In the genomic region with DNA sequence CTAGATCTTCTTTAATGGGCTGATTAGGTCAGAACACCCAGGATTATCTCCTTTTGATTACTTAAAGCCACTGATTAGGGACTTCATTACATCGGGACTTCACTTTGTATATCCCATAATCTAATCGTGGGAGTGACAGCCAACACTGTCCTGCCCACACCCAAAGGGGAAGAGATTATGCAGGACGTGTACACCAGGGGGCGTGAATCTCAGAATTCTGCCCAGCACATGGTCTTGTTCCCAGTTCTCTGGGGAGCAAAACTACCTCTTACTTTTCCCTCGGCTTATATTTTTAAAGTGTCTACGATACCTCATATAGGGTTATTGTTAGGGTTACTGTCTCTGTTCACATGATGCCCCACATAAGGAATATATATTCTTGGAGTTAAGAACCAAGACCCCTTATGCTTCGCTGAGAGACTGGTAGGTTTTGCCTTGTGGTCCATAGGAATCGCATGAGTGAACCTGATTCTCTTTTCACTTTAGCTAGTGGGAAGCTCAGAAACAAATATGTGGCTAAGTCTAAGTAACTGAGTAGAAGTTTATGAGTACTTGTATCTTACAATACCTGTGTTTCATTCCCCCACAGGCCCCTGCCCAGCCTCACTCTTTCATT, we compare ENCODE assay signal across 8 cellular contexts.
DNase-seq lines count a peak whose midpoint lies in the region; ATAC-seq and TF ChIP-seq lines count a peak whose summit lies in the region.

No MANE protein-coding gene starts in this region.

- TF ChIP-seq CTCF in BJ (IDR thresholded peaks at IDR 0.05; ENCODE audit: insufficient read depth, low read depth, low read length) (peak; percentile 28; the same call in 1 of the 2 replicates), fibroblast of villous mesenchyme (IDR thresholded peaks at IDR 0.05; ENCODE audit: insufficient read depth, low read depth, low read length) (peak; percentile 62)

- no peak overlapping the region for H3K4me3 Mint-ChIP-seq in stimulated activated effector memory CD8-positive, alpha-beta T cell treated with anti-CD3 and anti-CD28 coated beads, Interleukin-12 subunit alpha, Interleukin-12 subunit beta, amount 100 ng/mL, for 72 hours

- no peak overlapping the region for H3K27ac Mint-ChIP-seq in stimulated activated effector memory CD8-positive, alpha-beta T cell treated with anti-CD3 and anti-CD28 coated beads, Interleukin-12 subunit alpha, Interleukin-12 subunit beta, amount 100 ng/mL, for 72 hours

- ATAC-seq in GM18909 (IDR thresholded peaks at IDR 0.05; ENCODE audit: poor library complexity, unreplicated experiment) (peak; percentile 51), GM19035 (IDR thresholded peaks at IDR 0.05; ENCODE audit: unreplicated experiment) (no peak)
- peak; percentile 64 for ATAC-seq in stimulated activated effector memory CD8-positive, alpha-beta T cell treated with anti-CD3 and anti-CD28 coated beads, Interleukin-12 subunit alpha, Interleukin-12 subunit beta, amount 100 ng/mL, for 72 hours

- H3K9me3 Mint-ChIP-seq in stimulated activated effector memory CD8-positive, alpha-beta T cell treated with anti-CD3 and anti-CD28 coated beads, Interleukin-12 subunit alpha, Interleukin-12 subunit beta, amount 100 ng/mL, for 72 hours, result no peaks in the 10 kb centered on the region

- POLR2A ChIA-PET in BJ (lab: Charles Lee), result no interaction called here

- DNase-seq in BJ (ENCODE audit: low read depth) (no peak), KG1 (lab: John Stamatoyannopoulos, UW) (peak; percentile 19), UCSD-AML1 (lab: John Stamatoyannopoulos, UW; ENCODE audit: unreplicated experiment) (peak; percentile 46), fibroblast of villous mesenchyme (ENCODE audit: low read depth) (peak; percentile 27), foreskin melanocyte (no peak)
- peak; percentile 28 to 66 for DNase-seq in stimulated activated effector memory CD8-positive, alpha-beta T cell treated with anti-CD3 and anti-CD28 coated beads, Interleukin-12 subunit alpha, Interleukin-12 subunit beta, amount 100 ng/mL, for 72 hours (ENCODE audit: low spot score in 2 of 2)

- no peaks in the 10 kb centered on the region for H3K27me3 ChIP-seq in BJ (ENCODE audit: control insufficient read depth, insufficient read depth, low read length)

- CTCF ChIA-PET in BJ (lab: Yijun Ruan, JAX), result interaction anchor here (0.5 to 9.3 kb wide), 9 partner anchors 12 to 662 kb away, joined by 3 to 91 read pairs (median 5); no protein-coding TSS in a partner anchor

- no peaks in the 10 kb centered on the region for H3K36me3 ChIP-seq in BJ (ENCODE audit: control insufficient read depth, insufficient read depth, low read length)

- H3K4me3 ChIP-seq in BJ (ENCODE audit: low read depth, low read length) (no peak overlapping the region), fibroblast of villous mesenchyme (ENCODE audit: low read depth, low read length) (no peak overlapping the region)

- no peaks in the 10 kb centered on the region for H3K36me3 Mint-ChIP-seq in stimulated activated effector memory CD8-positive, alpha-beta T cell treated with anti-CD3 and anti-CD28 coated beads, Interleukin-12 subunit alpha, Interleukin-12 subunit beta, amount 100 ng/mL, for 72 hours

- peaks cover 20% of the 10 kb centered on the region for H3K4me1 Mint-ChIP-seq in stimulated activated effector memory CD8-positive, alpha-beta T cell treated with anti-CD3 and anti-CD28 coated beads, Interleukin-12 subunit alpha, Interleukin-12 subunit beta, amount 100 ng/mL, for 72 hours

Comparison
In these comparisons a context has a peak if more than half of its experiments do, and no peak if none do; other contexts are left out.
1. DNase-seq: peak in KG1 (single experiment), UCSD-AML1 (single experiment), fibroblast of villous mesenchyme (single experiment) and stimulated activated effector memory CD8-positive, alpha-beta T cell treated with anti-CD3 and anti-CD28 coated beads, Interleukin-12 subunit alpha, Interleukin-12 subunit beta, amount 100 ng/mL, for 72 hours (2 of 2); none in BJ (single experiment) and foreskin melanocyte (single experiment).